In the genomic region with DNA sequence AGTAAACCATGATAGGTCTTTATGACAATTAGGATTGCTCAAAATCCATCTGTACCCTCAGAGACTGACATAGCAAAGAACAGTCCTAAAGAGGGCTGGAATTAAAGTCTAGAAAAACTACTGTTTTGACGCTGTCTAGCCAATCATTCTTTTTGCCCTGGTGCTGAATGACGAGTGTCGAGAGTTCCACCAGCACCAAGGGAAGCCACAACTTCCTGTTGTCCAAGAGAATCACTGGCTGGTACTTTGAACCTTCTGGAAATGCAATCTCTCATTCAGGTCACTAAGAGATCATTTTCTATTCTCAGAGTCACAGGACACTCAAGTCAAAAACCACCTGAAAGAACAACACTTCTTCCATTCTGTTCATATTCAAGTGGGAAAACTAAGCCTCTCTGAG, we compare ENCODE assay signal across 6 cellular contexts. TPM values are rescaled to one million over a fixed set of nuclear protein-coding genes. Genes with fewer than 3 reads are reported as not detected.
"Had no signal": no experiment of that assay in that cellular context is flagged by ENCODE, and none has a peak within 500 bp of the region (broad histone marks: within the 10 kb centered on the region; RNA-seq: fewer than 3 reads in every experiment).

No MANE protein-coding gene starts in this region.

- H3K27me3 Mint-ChIP-seq: IgD-negative memory B cell had no signal

- H3K36me3 ChIP-seq: HAP-1 had no signal

- H3K4me1 ChIP-seq: HAP-1 had no signal

- H3K4me1 Mint-ChIP-seq: IgD-negative memory B cell had no signal

- DNase-seq: GOT3, H7, KG1 had no signal

- H3K4me3 Mint-ChIP-seq: IgD-negative memory B cell had no signal

- H3K9me3 Mint-ChIP-seq: IgD-negative memory B cell had no signal

- H3K4me3 ChIP-seq: HAP-1 had no signal

- H3K36me3 Mint-ChIP-seq: IgD-negative memory B cell had no signal

- ATAC-seq: HCT116 had no signal

- H3K9me3 ChIP-seq: HAP-1 had no signal

- H3K27ac Mint-ChIP-seq: IgD-negative memory B cell had no signal

RNA-seq across cellular contexts. Expression of a gene that starts 37.7 kb away (rescaled TPM):
- polyA plus RNA-seq: IgD-negative memory B cell had no signal
